ENCODE assay signal across 8 cellular contexts in genomic region chr11:12680246-12680939, GRCh38. TPM values are rescaled to one million over a fixed set of nuclear protein-coding genes. Genes with fewer than 3 reads are reported as not detected.
DNase-seq lines count a peak whose midpoint lies in the region.

No MANE protein-coding gene starts in this region.

- H3K27me3 Mint-ChIP-seq in activated CD4-positive, alpha-beta memory T cell treated with anti-CD3 and anti-CD28 coated beads for 36 hours, result peaks cover 75% of the 10 kb centered on the region

- no peak overlapping the region for H3K27ac Mint-ChIP-seq in activated CD4-positive, alpha-beta memory T cell treated with anti-CD3 and anti-CD28 coated beads for 36 hours

- CTCF ChIA-PET in activated CD4-positive, alpha-beta memory T cell treated with anti-CD3 and anti-CD28 coated beads for 36 hours (lab: Charles Lee), result no interaction called here

- H3K9me3 Mint-ChIP-seq in activated CD4-positive, alpha-beta memory T cell treated with anti-CD3 and anti-CD28 coated beads for 36 hours, result no peaks in the 10 kb centered on the region

- peak; percentile 92 for DNase-seq in ELR (ENCODE audit: low read depth)
- peak; percentile 92 for DNase-seq in NCI-H187 treated with DMSO at 0.1 percent for 48 hours (lab: John Stamatoyannopoulos, UW)
- DNase-seq in activated CD4-positive, alpha-beta memory T cell treated with anti-CD3 and anti-CD28 coated beads for 36 hours, result peak; percentile 26
- peak; percentile 94 for DNase-seq in globus pallidus (ENCODE audit: low spot score)
- peak; percentile 24 to 91 (median 80) for DNase-seq in nucleus accumbens (lab: John Stamatoyannopoulos, UW)
- no peak for DNase-seq in NOMO-1 treated with DMSO at 0.1 percent for 48 hours (lab: John Stamatoyannopoulos, UW; ENCODE audit: unreplicated experiment)
- no peak for DNase-seq in DMS114 treated with DMSO at 0.1 percent for 48 hours (lab: John Stamatoyannopoulos, UW; ENCODE audit: unreplicated experiment)
- DNase-seq in RKO (ENCODE audit: low spot score), result no peak

- no peak overlapping the region for H3K4me3 Mint-ChIP-seq in activated CD4-positive, alpha-beta memory T cell treated with anti-CD3 and anti-CD28 coated beads for 36 hours

- intact Hi-C loops in activated CD4-positive, alpha-beta memory T cell treated with anti-CD3 and anti-CD28 coated beads for 36 hours (cut with micrococcal nuclease), result no loop called here

- peaks cover 6% of the 10 kb centered on the region for H3K4me1 Mint-ChIP-seq in activated CD4-positive, alpha-beta memory T cell treated with anti-CD3 and anti-CD28 coated beads for 36 hours (ENCODE audit: low read depth)

- POLR2A ChIA-PET in activated CD4-positive, alpha-beta memory T cell treated with anti-CD3 and anti-CD28 coated beads for 36 hours (lab: Charles Lee), result no interaction called here

- H3K36me3 Mint-ChIP-seq in activated CD4-positive, alpha-beta memory T cell treated with anti-CD3 and anti-CD28 coated beads for 36 hours, result no peaks in the 10 kb centered on the region

RNA-seq across cellular contexts. Expression of gene TEAD1, which starts 6.2 kb away (rescaled TPM):
- 1 to 10 TPM; 1.0 to 1.5 TPM for total RNA-seq in activated CD4-positive, alpha-beta memory T cell treated with anti-CD3 and anti-CD28 coated beads for 36 hours

Comparison
In these comparisons a context has a peak if more than half of its experiments do, and no peak if none do; other contexts are left out.
1. DNase-seq: peak in ELR (single experiment), NCI-H187 treated with DMSO at 0.1 percent for 48 hours (single experiment), activated CD4-positive, alpha-beta memory T cell treated with anti-CD3 and anti-CD28 coated beads for 36 hours (single experiment), globus pallidus (single experiment) and nucleus accumbens (56 of 56); none in NOMO-1 treated with DMSO at 0.1 percent for 48 hours (single experiment), DMS114 treated with DMSO at 0.1 percent for 48 hours (single experiment) and RKO (single experiment).